In genomic region chr16:29506308-29506707, GRCh38 we compare ENCODE assay signal across 8 cellular contexts. TPM values are rescaled to one million over a fixed set of nuclear protein-coding genes. Genes with fewer than 3 reads are reported as not detected.
DNase-seq lines count a peak whose midpoint lies in the region; ATAC-seq, FAIRE-seq and TF ChIP-seq lines count a peak whose summit lies in the region.
"Not testable (repeated sequence)": the region's sequence is repeated elsewhere in the genome, so short reads cannot be mapped to it uniquely, and the experiment has no call there.

Gene NPIPB12 (minus strand): TSS chr16:29506408.

- WGBS in A549 (ENCODE audit: missing lambda C conversion rate): 91% methylated on average over 2 of the region's 6 CpGs
- whole genome bisulfite sequencing in smooth muscle cell (ENCODE audit: low lambda C conversion rate): no CpG with 5 or more reads among the region's 6 CpGs

- H3K4me2 ChIP-seq in A549; PC-9; keratinocyte (ENCODE audit: control insufficient read depth, extremely low read depth, insufficient read depth, low read depth, low read length); smooth muscle cell: not testable (repeated sequence)

- not testable (repeated sequence) for H3K27me3 Mint-ChIP-seq in activated CD8-positive, alpha-beta T cell treated with anti-CD3 and anti-CD28 coated beads, Interleukin-2, amount 10 ng/mL, durations not matched to agents 7 days and 5 days (ENCODE audit: low read depth); MCF 10A (ENCODE audit: insufficient read depth, unreplicated experiment); natural killer cell treated with Interleukin-12 subunit alpha and Interleukin-12 subunit beta and Interleukin-15 and Interleukin-18, amount 100 ng/mL, for 72 hours

- TF ChIP-seq RAD21 in A549 (conservative IDR thresholded peaks at IDR 0.05 in 1 of 2, IDR thresholded peaks at IDR 0.05 in 1 of 2): not testable (repeated sequence)

- H3F3A ChIP-seq in PC-9 (ENCODE audit: insufficient read depth, low read depth); smooth muscle cell (ENCODE audit: low read depth): not testable (repeated sequence)

- not testable (repeated sequence) for H3K27ac ChIP-seq in A549; PC-9; keratinocyte (ENCODE audit: control insufficient read depth, insufficient read depth, low read length); smooth muscle cell (ENCODE audit: low read depth)

- H4K20me1 ChIP-seq in PC-9 (ENCODE audit: insufficient read depth); keratinocyte (ENCODE audit: control insufficient read depth, extremely low read depth, insufficient read depth, low read length); smooth muscle cell (ENCODE audit: low read depth): not testable (repeated sequence)

- not testable (repeated sequence) for H3K9me3 ChIP-seq in A549; PC-9 (ENCODE audit: insufficient read depth, low read depth); keratinocyte (ENCODE audit: control insufficient read depth, low read depth, low read length); smooth muscle cell (replicated peaks; ENCODE audit: low read depth)

- not testable (repeated sequence) for H3K9me3 Mint-ChIP-seq in activated CD8-positive, alpha-beta T cell treated with anti-CD3 and anti-CD28 coated beads, Interleukin-2, amount 10 ng/mL, durations not matched to agents 7 days and 5 days (ENCODE audit: insufficient read depth); MCF 10A (ENCODE audit: unreplicated experiment); natural killer cell treated with Interleukin-12 subunit alpha and Interleukin-12 subunit beta and Interleukin-15 and Interleukin-18, amount 100 ng/mL, for 72 hours

- H3K27me3 ChIP-seq in PC-9 (ENCODE audit: insufficient read depth, low read depth); keratinocyte (ENCODE audit: control insufficient read depth, extremely low read depth, insufficient read depth, low read length); smooth muscle cell (ENCODE audit: low read depth): not testable (repeated sequence)

- dilution Hi-C loops in keratinocyte (cut with MboI; ENCODE audit: extremely low pct_ligation_motif_present, low sequenced_read_pairs): not testable (repeated sequence)

- not testable (repeated sequence) for H3K79me2 ChIP-seq in PC-9 (ENCODE audit: low read depth); keratinocyte (ENCODE audit: control insufficient read depth, insufficient read depth, low read length); smooth muscle cell (ENCODE audit: low read depth)

- H3K4me3 ChIP-seq in A549; PC-9; fibroblast of the aortic adventitia (ENCODE audit: low read depth, low read length); keratinocyte (ENCODE audit: control insufficient read depth in 2 of 3, extremely low read depth in 1 of 3, insufficient read depth in 2 of 3, low read depth in 1 of 3, low read length in 3 of 3); smooth muscle cell: not testable (repeated sequence)

- TF ChIP-seq POLR2A in A549 (IDR thresholded peaks at IDR 0.05; ENCODE audit: low read length): not testable (repeated sequence)

- not testable (repeated sequence) for TF ChIP-seq EP300 in A549 (IDR thresholded peaks at IDR 0.05)

- not testable (repeated sequence) for H3K4me1 ChIP-seq in A549; PC-9 (replicated peaks; ENCODE audit: insufficient read depth); keratinocyte (ENCODE audit: control insufficient read depth, extremely low read depth, insufficient read depth, low read length); smooth muscle cell (ENCODE audit: low read depth)

- not testable (repeated sequence) for H2AFZ ChIP-seq in PC-9; keratinocyte (ENCODE audit: control insufficient read depth, low read length); smooth muscle cell (ENCODE audit: low read depth)

- DNase-seq in A549 (ENCODE audit: low read depth in 1 of 2, low spot score in 1 of 2); PC-9; activated CD8-positive, alpha-beta T cell treated with anti-CD3 and anti-CD28 coated beads, Interleukin-2, amount 10 ng/mL, durations not matched to agents 7 days and 5 days; MCF 10A (ENCODE audit: unreplicated experiment); fibroblast of the aortic adventitia (ENCODE audit: low read depth); keratinocyte (ENCODE audit: low read depth, low spot score); natural killer cell treated with Interleukin-12 subunit alpha and Interleukin-12 subunit beta and Interleukin-15 and Interleukin-18, amount 100 ng/mL, for 72 hours (ENCODE audit: low spot score); smooth muscle cell (lab: John Stamatoyannopoulos, UW; ENCODE audit: unreplicated experiment): not testable (repeated sequence)

- not testable (repeated sequence) for H3K27ac Mint-ChIP-seq in activated CD8-positive, alpha-beta T cell treated with anti-CD3 and anti-CD28 coated beads, Interleukin-2, amount 10 ng/mL, durations not matched to agents 7 days and 5 days; MCF 10A (ENCODE audit: low read depth, unreplicated experiment); natural killer cell treated with Interleukin-12 subunit alpha and Interleukin-12 subunit beta and Interleukin-15 and Interleukin-18, amount 100 ng/mL, for 72 hours

- not testable (repeated sequence) for TF ChIP-seq CTCF in A549 (IDR thresholded peaks at IDR 0.05); PC-9 (conservative IDR thresholded peaks at IDR 0.05); MCF 10A (IDR thresholded peaks at IDR 0.05; ENCODE audit: unreplicated experiment); fibroblast of the aortic adventitia (IDR thresholded peaks at IDR 0.05; ENCODE audit: insufficient read depth, low read length); keratinocyte (optimal IDR thresholded peaks at IDR 0.05 in 1 of 3, IDR thresholded peaks at IDR 0.05 in 1 of 3, conservative IDR thresholded peaks at IDR 0.05 in 1 of 3; ENCODE audit: extremely low read depth in 1 of 3, insufficient read depth in 2 of 3, low read length in 3 of 3); smooth muscle cell (IDR thresholded peaks at IDR 0.05; ENCODE audit: borderline replicate concordance, insufficient read depth, poor library complexity, severe bottlenecking)

- intact Hi-C loops in PC-9 (cut with micrococcal nuclease; ENCODE audit: unreplicated experiment); MCF 10A (cut with micrococcal nuclease): not testable (repeated sequence)

- FAIRE-seq in A549 (lab: Jason Lieb, UNC); keratinocyte (lab: Jason Lieb, UNC): not testable (repeated sequence)

- H3K36me3 Mint-ChIP-seq in activated CD8-positive, alpha-beta T cell treated with anti-CD3 and anti-CD28 coated beads, Interleukin-2, amount 10 ng/mL, durations not matched to agents 7 days and 5 days (ENCODE audit: low read depth); MCF 10A (ENCODE audit: insufficient read depth, unreplicated experiment); natural killer cell treated with Interleukin-12 subunit alpha and Interleukin-12 subunit beta and Interleukin-15 and Interleukin-18, amount 100 ng/mL, for 72 hours: not testable (repeated sequence)

- not testable (repeated sequence) for H3K9me1 ChIP-seq in keratinocyte (ENCODE audit: control insufficient read depth, extremely low read depth, insufficient read depth, low read length)

- not testable (repeated sequence) for H3K4me1 Mint-ChIP-seq in activated CD8-positive, alpha-beta T cell treated with anti-CD3 and anti-CD28 coated beads, Interleukin-2, amount 10 ng/mL, durations not matched to agents 7 days and 5 days (ENCODE audit: low read depth); MCF 10A (ENCODE audit: insufficient read depth, unreplicated experiment); natural killer cell treated with Interleukin-12 subunit alpha and Interleukin-12 subunit beta and Interleukin-15 and Interleukin-18, amount 100 ng/mL, for 72 hours (ENCODE audit: low read depth in 2 of 2)

- POLR2A ChIA-PET in A549 (lab: Yijun Ruan, JAX); PC-9 (lab: Charles Lee; ENCODE audit: unreplicated experiment); activated CD8-positive, alpha-beta T cell treated with anti-CD3 and anti-CD28 coated beads, Interleukin-2, amount 10 ng/mL, durations not matched to agents 7 days and 5 days (lab: Charles Lee); MCF 10A (lab: Yijun Ruan, JAX): not testable (repeated sequence)

- not testable (repeated sequence) for H3K4me3 Mint-ChIP-seq in activated CD8-positive, alpha-beta T cell treated with anti-CD3 and anti-CD28 coated beads, Interleukin-2, amount 10 ng/mL, durations not matched to agents 7 days and 5 days; MCF 10A (ENCODE audit: unreplicated experiment); natural killer cell treated with Interleukin-12 subunit alpha and Interleukin-12 subunit beta and Interleukin-15 and Interleukin-18, amount 100 ng/mL, for 72 hours

- not testable (repeated sequence) for H3K36me3 ChIP-seq in PC-9 (ENCODE audit: low read depth); keratinocyte (ENCODE audit: control insufficient read depth in 2 of 2, extremely low read depth in 1 of 2, insufficient read depth in 2 of 2, low read length in 2 of 2); smooth muscle cell (ENCODE audit: low read depth)

- not testable (repeated sequence) for ATAC-seq in A549; activated CD8-positive, alpha-beta T cell treated with anti-CD3 and anti-CD28 coated beads, Interleukin-2, amount 10 ng/mL, durations not matched to agents 7 days and 5 days; natural killer cell treated with Interleukin-12 subunit alpha and Interleukin-12 subunit beta and Interleukin-15 and Interleukin-18, amount 100 ng/mL, for 72 hours

- not testable (repeated sequence) for H3K9ac ChIP-seq in keratinocyte (ENCODE audit: control insufficient read depth, extremely low read depth, insufficient read depth, low read length); smooth muscle cell (ENCODE audit: low read depth)

- CTCF ChIA-PET in A549 (lab: Yijun Ruan, JAX); PC-9 (lab: Charles Lee); activated CD8-positive, alpha-beta T cell treated with anti-CD3 and anti-CD28 coated beads, Interleukin-2, amount 10 ng/mL, durations not matched to agents 7 days and 5 days (lab: Charles Lee); MCF 10A (lab: Yijun Ruan, JAX): not testable (repeated sequence)

- not testable (repeated sequence) for BruUV-seq in PC-9 (replicated peaks; lab: Mats Ljungman, UMichigan); MCF 10A (replicated peaks; lab: Mats Ljungman, UMichigan)

- not testable (repeated sequence) for H3K9me2 ChIP-seq in PC-9 (ENCODE audit: insufficient read depth)

RNA-seq across cellular contexts. Expression of gene NPIPB12, which starts in this region (rescaled TPM):
- polyA plus RNA-seq in A549 (2011; rRNA removed) (21.1 and 26.7 TPM in 2 replicates), A549 (2017; fragmentation: RNase III; extraction: RNeasy Plus Mini Kit Qiagen cat#74134 plus additional on column Dnase treatment) (26.0 to 35.1 TPM (median 27.6 TPM) in 3 replicates), keratinocyte (9.0 to 18.6 TPM (median 11.1 TPM) in 3 replicates), smooth muscle cell (13.7 and 33.5 TPM in 2 replicates)
- polyA plus RNA-seq in A549 (2012; cell fraction: cytosol; rRNA removed): 20.8 and 24.4 TPM in 2 replicates
- 169 and 179 TPM in 2 replicates for polyA plus RNA-seq in A549 (2012; cell fraction: nucleus; rRNA removed)
- polyA minus RNA-seq in A549 (2011; rRNA and poly(A)+ RNA removed): 14.5 and 24.5 TPM in 2 replicates
- total RNA-seq in PC-9 (2021) (108 and 166 TPM in 2 replicates), MCF 10A (2022) (73.6 and 91.4 TPM in 2 replicates), fibroblast of the aortic adventitia (ENCODE audit: low replicate concordance) (12.1 and 17.8 TPM in 2 replicates), smooth muscle cell (24.1 and 27.0 TPM in 2 replicates)
- total RNA-seq in activated CD8-positive, alpha-beta T cell treated with anti-CD3 and anti-CD28 coated beads, Interleukin-2, amount 10 ng/mL, durations not matched to agents 7 days and 5 days: 10 to 100 TPM; 80.9 to 87.4 TPM
- 24.7 TPM for polyA plus RNA-seq in keratinocyte (2011; ENCODE audit: low read depth)
- polyA plus RNA-seq in keratinocyte (2011; cell fraction: cytosol; rRNA removed): 3.0 and 6.1 TPM in 2 replicates
- 73.0 and 133 TPM in 2 replicates for polyA plus RNA-seq in keratinocyte (2011; cell fraction: nucleus; rRNA removed)
- 17.4 and 29.9 TPM in 2 replicates for polyA plus RNA-seq in keratinocyte (2012; ENCODE audit: low replicate concordance)
- 16.6 to 96.1 TPM (median 31.2 TPM) in 3 replicates for polyA minus RNA-seq in keratinocyte
- 1.3 TPM for polyA minus RNA-seq in keratinocyte (2011; cell fraction: cytosol; rRNA and poly(A)+ RNA removed)
- 55.1 and 121 TPM in 2 replicates for polyA minus RNA-seq in keratinocyte (2011; cell fraction: nucleus; rRNA and poly(A)+ RNA removed)
- 100 to 1,000 TPM; 143 to 354 TPM for total RNA-seq in natural killer cell treated with Interleukin-12 subunit alpha and Interleukin-12 subunit beta and Interleukin-15 and Interleukin-18, amount 100 ng/mL, for 72 hours
